15 cellular contexts compared by ENCODE assay signal in the genomic region with DNA sequence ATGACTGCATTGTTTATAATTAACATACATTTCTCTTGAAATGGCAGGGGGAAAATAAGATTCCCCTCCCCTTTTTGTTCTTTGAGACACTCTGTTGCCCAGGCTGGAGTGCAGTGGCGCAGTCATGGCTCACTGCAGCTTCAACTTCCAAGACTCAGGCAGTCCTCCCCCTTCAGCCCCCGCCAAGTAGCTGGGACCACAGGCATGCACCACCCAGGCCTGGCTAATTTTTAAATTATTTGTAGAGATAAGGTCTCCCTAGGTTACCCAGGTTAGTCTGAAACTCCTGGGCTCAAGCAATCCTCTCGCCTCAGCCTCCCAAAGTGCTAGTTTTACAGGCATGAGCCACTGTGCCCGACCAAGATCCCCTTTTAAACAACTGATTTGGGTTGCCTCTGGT.
"Had no signal": no experiment of that assay in that cellular context is flagged by ENCODE, and none has a peak within 500 bp of the region (broad histone marks: within the 10 kb centered on the region; RNA-seq: fewer than 3 reads in every experiment).

No MANE protein-coding gene starts in this region.

- DNase-seq: activated CD4-positive, alpha-beta T cell treated with anti-CD3 and anti-CD28 coated beads for 1 hour; activated CD4-positive, alpha-beta T cell treated with anti-CD3 and anti-CD28 coated beads, Interleukin-2, amount 50 U/mL, for 1 hour; activated CD8-positive, alpha-beta T cell treated with anti-CD3 and anti-CD28 coated beads, Interleukin-2, amount 10 ng/mL, durations not matched to agents 7 days and 5 days; activated T-cell treated with anti-CD3 and anti-CD28 coated beads, Interleukin-2, amount 50 U/mL, for 1 hour; heart right ventricle; islet precursor cell; left lung; naive thymus-derived CD8-positive, alpha-beta T cell; right lobe of liver; stimulated activated CD4-positive, alpha-beta T cell treated with anti-CD3 and anti-CD28 coated beads, Interleukin-1b, Interleukin-23, amount 100 ng/mL, for 48 hours; stomach; T-helper 9 cell; trophoblast cell had no signal

- ATAC-seq: activated CD8-positive, alpha-beta T cell treated with anti-CD3 and anti-CD28 coated beads, Interleukin-2, amount 10 ng/mL, durations not matched to agents 7 days and 5 days; activated naive CD4-positive, alpha-beta T cell treated with anti-CD3 and anti-CD28 coated beads, Interleukin-2, amount 50 U/mL, for 72 hours; left lung; naive thymus-derived CD8-positive, alpha-beta T cell; right lobe of liver; SK-N-SH treated with all-trans-retinoic acid at 6 μM for 48 hours had no signal

- H3K27me3 Mint-ChIP-seq: naive thymus-derived CD8-positive, alpha-beta T cell had no signal

- H3K4me3 Mint-ChIP-seq: activated CD8-positive, alpha-beta T cell treated with anti-CD3 and anti-CD28 coated beads, Interleukin-2, amount 10 ng/mL, durations not matched to agents 7 days and 5 days; naive thymus-derived CD8-positive, alpha-beta T cell had no signal

- H3K27ac Mint-ChIP-seq: activated CD8-positive, alpha-beta T cell treated with anti-CD3 and anti-CD28 coated beads, Interleukin-2, amount 10 ng/mL, durations not matched to agents 7 days and 5 days; activated naive CD4-positive, alpha-beta T cell treated with anti-CD3 and anti-CD28 coated beads, Interleukin-2, amount 50 U/mL, for 72 hours; naive thymus-derived CD8-positive, alpha-beta T cell had no signal

- H3K9me3 Mint-ChIP-seq: activated naive CD4-positive, alpha-beta T cell treated with anti-CD3 and anti-CD28 coated beads, Interleukin-2, amount 50 U/mL, for 72 hours; naive thymus-derived CD8-positive, alpha-beta T cell had no signal
